ENCODE assay signal across 8 cellular contexts in genomic region chr16:17471745-17472075, GRCh38. TPM values are rescaled to one million over a fixed set of nuclear protein-coding genes. Genes with fewer than 3 reads are reported as not detected.
A peak's percentile ranks its signal among the peaks of the same experiment; 100 is the strongest.
DNase-seq lines count a peak whose midpoint lies in the region; ATAC-seq and TF ChIP-seq lines count a peak whose summit lies in the region.

No MANE protein-coding gene starts in this region.

- no peak for TF ChIP-seq CTCF in AG10803 (conservative IDR thresholded peaks at IDR 0.05; ENCODE audit: low read length)
- no peak for TF ChIP-seq CTCF in HFF-Myc (IDR thresholded peaks at IDR 0.05; ENCODE audit: low read depth, low read length, missing control alignments)
- TF ChIP-seq CTCF in dorsolateral prefrontal cortex (IDR thresholded peaks at IDR 0.05 in 54 of 56, conservative IDR thresholded peaks at IDR 0.05 in 2 of 56; ENCODE audit: low read depth in 1 of 56, partially characterized antibody in 56 of 56), result no peak
- no peak for TF ChIP-seq CTCF in omental fat pad (IDR thresholded peaks at IDR 0.05)

- intact Hi-C loops in dorsolateral prefrontal cortex (cut with DNase I), result loop anchor here in 1 of 2 donors (1.0 to 10.0 kb wide), 4 partner anchors 16 to 609 kb away; no protein-coding TSS in a partner anchor

- H3K4me3 ChIP-seq in AG10803 (ENCODE audit: low read length) (peak overlapping the region; percentile 86), HFF-Myc (replicated peaks; ENCODE audit: low read depth, low read length) (peak overlapping the region; percentile 60), dorsolateral prefrontal cortex (peak overlapping the region in 15 of 59 donors; percentile 39 to 82 (median 63))

- DNase-seq in AG10803 (ENCODE audit: low read depth), result no peak
- peak; percentile 47 for DNase-seq in HFF-Myc (ENCODE audit: extremely low read depth, low read depth)
- DNase-seq in dorsolateral prefrontal cortex, result no peak
- no peak for DNase-seq in omental fat pad (ENCODE audit: low spot score)
- no peak for DNase-seq in GM19238 (ENCODE audit: insufficient read length, low spot score)
- no peak for DNase-seq in activated gamma-delta T cell treated with Interleukin-2 at 50 U/mL for 16 hours
- no peak for DNase-seq in DMS 273 treated with DMSO at 0.1 percent for 48 hours (lab: John Stamatoyannopoulos, UW)

- peaks cover 0 to 14% (median 0%) of the 10 kb centered on the region in 45 donors for H3K27me3 ChIP-seq in dorsolateral prefrontal cortex

- peak overlapping the region in 39 of 59 donors; percentile 4 to 93 (median 61) for H3K27ac ChIP-seq in dorsolateral prefrontal cortex

- ATAC-seq in omental fat pad (ENCODE audit: low FRiP score) (peak; percentile 21), GM19397 (IDR thresholded peaks at IDR 0.05; ENCODE audit: unreplicated experiment) (no peak)

RNA-seq across cellular contexts. Expression of gene XYLT1, which starts 0.9 kb away (rescaled TPM):
- total RNA-seq in dorsolateral prefrontal cortex (10 to 100 TPM; 19.0 to 51.6 (median 33.3) TPM), omental fat pad (10 to 100 TPM; 20.0 to 43.0 (median 27.4) TPM)
